ENCODE assay signal across 1 cellular context in genomic region chr22:19970479-19971275, GRCh38.
TF ChIP-seq lines count a peak whose summit lies in the region.

No MANE protein-coding gene starts in this region.

TF ChIP-seq in K562, 482 proteins besides CTCF, POLR2A, EP300 and RAD21 (continued from another document and continues in another):
- TF ChIP-seq CBX5 (IDR thresholded peaks at IDR 0.05; ENCODE audit: borderline replicate concordance, low read depth) (peak; percentile 71; the same call in 1 of the 2 replicates), MAZ (CRISPR knock-in tag; conservative IDR thresholded peaks at IDR 0.05 in 1 of 2, IDR thresholded peaks at IDR 0.05 in 1 of 2) (peak; percentile 87 to 93), BHLHE40 (IDR thresholded peaks at IDR 0.05; ENCODE audit: low read length) (peak; percentile 83), PTTG1 (tag; IDR thresholded peaks at IDR 0.05; ENCODE audit: low read depth) (no peak), MYNN (IDR thresholded peaks at IDR 0.05) (peak; percentile 96), MYNN (CRISPR knock-in tag; IDR thresholded peaks at IDR 0.05) (no peak), POLR2AphosphoS5 (IDR thresholded peaks at IDR 0.05; ENCODE audit: control insufficient read depth, insufficient read depth, low read depth, low read length) (peak; percentile 59), NEUROD1 (IDR thresholded peaks at IDR 0.05; ENCODE audit: borderline replicate concordance, low read depth, low read length, partially characterized antibody) (peak; percentile 65), RERE (CRISPR knock-in tag; IDR thresholded peaks at IDR 0.05; ENCODE audit: borderline replicate concordance) (no peak), PHF20 (IDR thresholded peaks at IDR 0.05; ENCODE audit: partially characterized antibody) (peak; percentile 11), ZNF583 (CRISPR knock-in tag; IDR thresholded peaks at IDR 0.05) (no peak; the same call in none of the 2 replicates), HDAC8 (tag; IDR thresholded peaks at IDR 0.05) (no peak), JUN (IDR thresholded peaks at IDR 0.05; ENCODE audit: borderline replicate concordance, low read depth, low read length) (peak; percentile 4; the same call in 1 of the 2 replicates), JUN (CRISPR knock-in tag; IDR thresholded peaks at IDR 0.05; ENCODE audit: borderline replicate concordance) (no peak), SAP30 (IDR thresholded peaks at IDR 0.05; ENCODE audit: borderline replicate concordance, insufficient read depth, low read depth, low read length, poor library complexity, severe bottlenecking) (no peak), ZNF3 (CRISPR knock-in tag; IDR thresholded peaks at IDR 0.05) (no peak), ARID4B (CRISPR knock-in tag; IDR thresholded peaks at IDR 0.05) (no peak), MNT (conservative IDR thresholded peaks at IDR 0.05) (no peak), ZNF263 (CRISPR knock-in tag; IDR thresholded peaks at IDR 0.05; ENCODE audit: borderline replicate concordance) (no peak), ZBTB7A (IDR thresholded peaks at IDR 0.05; ENCODE audit: borderline replicate concordance, control insufficient read depth, low read depth, low read length) (peak; percentile 73), ZBTB1 (CRISPR knock-in tag; IDR thresholded peaks at IDR 0.05; ENCODE audit: borderline replicate concordance, low read depth) (no peak), E2F6 (IDR thresholded peaks at IDR 0.05; ENCODE audit: borderline replicate concordance in 1 of 2, extremely low read depth in 1 of 2, insufficient read depth in 1 of 2, insufficient read length in 1 of 2, low read depth in 1 of 2, low read length in 1 of 2, poor library complexity in 1 of 2, severe bottlenecking in 1 of 2) (peak in 1 of 2 experiments; percentile 12), JUND (IDR thresholded peaks at IDR 0.05; ENCODE audit: borderline replicate concordance, low read depth, low read length) (peak; percentile 67), JUND (tag; IDR thresholded peaks at IDR 0.05; ENCODE audit: borderline replicate concordance, low read depth, low read length) (peak; percentile 15; the same call in 1 of the 3 replicates), ZNF655 (CRISPR knock-in tag; IDR thresholded peaks at IDR 0.05) (no peak), TSC22D4 (tag; IDR thresholded peaks at IDR 0.05) (no peak), YY1 (IDR thresholded peaks at IDR 0.05; ENCODE audit: borderline replicate concordance in 1 of 3, control insufficient read depth in 1 of 3, extremely low read depth in 1 of 3, insufficient read depth in 3 of 3, insufficient read length in 1 of 3, insufficient replicate concordance in 2 of 3, low read depth in 1 of 3, low read length in 2 of 3) (peak in 2 of 3 experiments; percentile 53 to 73), BDP1 (IDR thresholded peaks at IDR 0.05; ENCODE audit: insufficient read depth, insufficient read length) (no peak), CEBPB (tag; IDR thresholded peaks at IDR 0.05) (no peak), PHTF2 (CRISPR knock-in tag; IDR thresholded peaks at IDR 0.05) (no peak)
- TF ChIP-seq, protein P1, sequence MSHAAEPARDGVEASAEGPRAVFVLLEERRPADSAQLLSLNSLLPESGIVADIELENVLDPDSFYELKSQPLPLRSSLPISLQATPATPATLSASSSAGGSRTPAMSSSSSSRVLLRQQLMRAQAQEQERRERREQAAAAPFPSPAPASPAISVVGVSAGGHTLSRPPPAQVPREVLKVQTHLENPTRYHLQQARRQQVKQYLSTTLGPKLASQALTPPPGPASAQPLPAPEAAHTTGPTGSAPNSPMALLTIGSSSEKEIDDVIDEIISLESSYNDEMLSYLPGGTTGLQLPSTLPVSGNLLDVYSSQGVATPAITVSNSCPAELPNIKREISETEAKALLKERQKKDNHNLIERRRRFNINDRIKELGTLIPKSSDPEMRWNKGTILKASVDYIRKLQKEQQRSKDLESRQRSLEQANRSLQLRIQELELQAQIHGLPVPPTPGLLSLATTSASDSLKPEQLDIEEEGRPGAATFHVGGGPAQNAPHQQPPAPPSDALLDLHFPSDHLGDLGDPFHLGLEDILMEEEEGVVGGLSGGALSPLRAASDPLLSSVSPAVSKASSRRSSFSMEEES (CRISPR knock-in tag; IDR thresholded peaks at IDR 0.05): no peak; the same call in 1 of the 2 replicates
- TF ChIP-seq, protein P2, sequence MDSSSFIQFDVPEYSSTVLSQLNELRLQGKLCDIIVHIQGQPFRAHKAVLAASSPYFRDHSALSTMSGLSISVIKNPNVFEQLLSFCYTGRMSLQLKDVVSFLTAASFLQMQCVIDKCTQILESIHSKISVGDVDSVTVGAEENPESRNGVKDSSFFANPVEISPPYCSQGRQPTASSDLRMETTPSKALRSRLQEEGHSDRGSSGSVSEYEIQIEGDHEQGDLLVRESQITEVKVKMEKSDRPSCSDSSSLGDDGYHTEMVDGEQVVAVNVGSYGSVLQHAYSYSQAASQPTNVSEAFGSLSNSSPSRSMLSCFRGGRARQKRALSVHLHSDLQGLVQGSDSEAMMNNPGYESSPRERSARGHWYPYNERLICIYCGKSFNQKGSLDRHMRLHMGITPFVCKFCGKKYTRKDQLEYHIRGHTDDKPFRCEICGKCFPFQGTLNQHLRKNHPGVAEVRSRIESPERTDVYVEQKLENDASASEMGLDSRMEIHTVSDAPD (CRISPR knock-in tag; IDR thresholded peaks at IDR 0.05): no peak
- TF ChIP-seq, protein P3, sequence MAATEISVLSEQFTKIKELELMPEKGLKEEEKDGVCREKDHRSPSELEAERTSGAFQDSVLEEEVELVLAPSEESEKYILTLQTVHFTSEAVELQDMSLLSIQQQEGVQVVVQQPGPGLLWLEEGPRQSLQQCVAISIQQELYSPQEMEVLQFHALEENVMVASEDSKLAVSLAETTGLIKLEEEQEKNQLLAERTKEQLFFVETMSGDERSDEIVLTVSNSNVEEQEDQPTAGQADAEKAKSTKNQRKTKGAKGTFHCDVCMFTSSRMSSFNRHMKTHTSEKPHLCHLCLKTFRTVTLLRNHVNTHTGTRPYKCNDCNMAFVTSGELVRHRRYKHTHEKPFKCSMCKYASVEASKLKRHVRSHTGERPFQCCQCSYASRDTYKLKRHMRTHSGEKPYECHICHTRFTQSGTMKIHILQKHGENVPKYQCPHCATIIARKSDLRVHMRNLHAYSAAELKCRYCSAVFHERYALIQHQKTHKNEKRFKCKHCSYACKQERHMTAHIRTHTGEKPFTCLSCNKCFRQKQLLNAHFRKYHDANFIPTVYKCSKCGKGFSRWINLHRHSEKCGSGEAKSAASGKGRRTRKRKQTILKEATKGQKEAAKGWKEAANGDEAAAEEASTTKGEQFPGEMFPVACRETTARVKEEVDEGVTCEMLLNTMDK (IDR thresholded peaks at IDR 0.05; ENCODE audit: borderline replicate concordance, insufficient read depth, low read depth, low read length, poor library complexity, severe bottlenecking): peak; percentile 97
- TF ChIP-seq, protein P4, sequence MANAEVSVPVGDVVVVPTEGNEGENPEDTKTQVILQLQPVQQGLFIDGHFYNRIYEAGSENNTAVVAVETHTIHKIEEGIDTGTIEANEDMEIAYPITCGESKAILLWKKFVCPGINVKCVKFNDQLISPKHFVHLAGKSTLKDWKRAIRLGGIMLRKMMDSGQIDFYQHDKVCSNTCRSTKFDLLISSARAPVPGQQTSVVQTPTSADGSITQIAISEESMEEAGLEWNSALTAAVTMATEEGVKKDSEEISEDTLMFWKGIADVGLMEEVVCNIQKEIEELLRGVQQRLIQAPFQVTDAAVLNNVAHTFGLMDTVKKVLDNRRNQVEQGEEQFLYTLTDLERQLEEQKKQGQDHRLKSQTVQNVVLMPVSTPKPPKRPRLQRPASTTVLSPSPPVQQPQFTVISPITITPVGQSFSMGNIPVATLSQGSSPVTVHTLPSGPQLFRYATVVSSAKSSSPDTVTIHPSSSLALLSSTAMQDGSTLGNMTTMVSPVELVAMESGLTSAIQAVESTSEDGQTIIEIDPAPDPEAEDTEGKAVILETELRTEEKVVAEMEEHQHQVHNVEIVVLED (CRISPR knock-in tag; IDR thresholded peaks at IDR 0.05): no peak
- TF ChIP-seq, protein P5, sequence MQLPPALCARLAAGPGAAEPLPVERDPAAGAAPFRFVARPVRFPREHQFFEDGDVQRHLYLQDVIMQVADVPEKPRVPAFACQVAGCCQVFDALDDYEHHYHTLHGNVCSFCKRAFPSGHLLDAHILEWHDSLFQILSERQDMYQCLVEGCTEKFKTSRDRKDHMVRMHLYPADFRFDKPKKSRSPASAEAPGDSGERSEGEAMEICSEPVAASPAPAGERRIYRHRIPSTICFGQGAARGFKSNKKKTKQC (CRISPR knock-in tag; IDR thresholded peaks at IDR 0.05): no peak
